ENCODE assay signal across 11 cellular contexts in the genomic region with DNA sequence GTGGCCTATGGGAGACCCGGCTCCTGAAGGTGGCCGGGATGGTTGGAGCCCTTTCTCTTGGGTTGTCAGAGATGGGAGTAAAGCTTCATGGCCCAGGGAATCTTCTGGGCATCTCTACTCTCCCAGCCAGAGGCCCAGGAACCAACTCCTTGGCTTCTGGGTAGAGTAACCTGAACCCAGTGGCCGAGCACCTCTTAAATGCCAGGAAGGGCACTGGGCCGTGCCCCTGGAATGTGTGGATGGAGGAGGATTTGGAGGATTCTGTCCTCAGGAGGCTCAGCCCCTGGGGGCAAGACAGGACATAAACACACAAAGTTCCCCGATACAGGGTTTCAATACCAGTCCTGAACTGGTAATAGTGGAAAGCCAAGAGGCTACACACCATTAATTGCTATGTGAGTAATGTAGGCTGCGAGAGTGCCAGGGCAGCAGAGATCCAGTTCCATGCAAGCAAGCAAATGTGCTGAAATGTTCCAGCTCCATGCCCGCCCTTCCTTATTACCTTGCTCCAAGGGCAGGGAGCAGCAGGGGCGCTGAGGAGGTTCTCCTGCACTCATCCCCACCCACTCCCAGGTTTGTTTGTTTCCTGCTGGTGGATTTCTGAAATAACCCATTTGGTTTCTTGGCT. TPM values are rescaled to one million over a fixed set of nuclear protein-coding genes. Genes with fewer than 3 reads are reported as not detected.
DNase-seq lines count a peak whose midpoint lies in the region; ATAC-seq and TF ChIP-seq lines count a peak whose summit lies in the region.
"Had no signal": no experiment of that assay in that cellular context is flagged by ENCODE, and none has a peak within 500 bp of the region (broad histone marks: within the 10 kb centered on the region; RNA-seq: fewer than 3 reads in every experiment).

No MANE protein-coding gene starts in this region.

- H3K79me2 ChIP-seq in GM23248 (ENCODE audit: insufficient read depth), result no peaks in the 10 kb centered on the region
- H3K79me2 ChIP-seq in SK-N-SH (ENCODE audit: insufficient read depth), result no peaks in the 10 kb centered on the region

- TF ChIP-seq CTCF in stomach (IDR thresholded peaks at IDR 0.05), result no peak
- no peak for TF ChIP-seq CTCF in SK-N-SH (IDR thresholded peaks at IDR 0.05)

- no peak for TF ChIP-seq RAD21 in SK-N-SH (IDR thresholded peaks at IDR 0.05; ENCODE audit: low read length)

- H3K27ac ChIP-seq in stomach (peak overlapping the region in 4 of 5 donors; percentile 73 to 91 (median 78)), GM23248 (no peak overlapping the region), SK-N-SH (ENCODE audit: low read depth in 2 of 2, low read length in 1 of 2) (peak overlapping the region in 1 of 2 experiments; percentile 34; a peak in 1 of 4 replicates)
- H3K27ac ChIP-seq: 22Rv1 had no signal

- no peaks in the 10 kb centered on the region for H3F3A ChIP-seq in GM23248 (ENCODE audit: insufficient read depth)
- H3F3A ChIP-seq in SK-N-SH (replicated peaks; ENCODE audit: insufficient read depth), result no peaks in the 10 kb centered on the region

- in situ Hi-C loops in GM23248 (cut with MboI), result no loop called here

- H3K36me3 ChIP-seq in stomach, result no peaks in the 10 kb centered on the region
- no peaks in the 10 kb centered on the region for H3K36me3 ChIP-seq in GM23248 (ENCODE audit: low read depth)
- H3K36me3 ChIP-seq in SK-N-SH (replicated peaks in 1 of 2; ENCODE audit: control insufficient read depth in 1 of 2, insufficient read depth in 2 of 2, low read length in 1 of 2), result no peaks in the 10 kb centered on the region

- TF ChIP-seq EP300 in stomach (IDR thresholded peaks at IDR 0.05) (no peak), SK-N-SH (IDR thresholded peaks at IDR 0.05; ENCODE audit: borderline replicate concordance in 1 of 2, low read depth in 1 of 2, low read length in 1 of 2) (no peak)

- H3K36me3 Mint-ChIP-seq in activated naive CD8-positive, alpha-beta T cell treated with anti-CD3 and anti-CD28 coated beads for 36 hours, result no peaks in the 10 kb centered on the region

- DNase-seq in DMS 273 (lab: John Stamatoyannopoulos, UW; ENCODE audit: unreplicated experiment) (peak; percentile 32), DMS 273 treated with DMSO at 0.1 percent for 48 hours (lab: John Stamatoyannopoulos, UW) (no peak), iPS-NIHi11 (ENCODE audit: low spot score) (peak; percentile 27), stomach (no peak), GM23248 (no peak), SK-N-SH (no peak)
- DNase-seq in activated naive CD8-positive, alpha-beta T cell treated with anti-CD3 and anti-CD28 coated beads for 36 hours, result no peak
- DNase-seq: IMR-90 had no signal

- H3K4me1 Mint-ChIP-seq in activated naive CD8-positive, alpha-beta T cell treated with anti-CD3 and anti-CD28 coated beads for 36 hours, result peaks cover 36% of the 10 kb centered on the region

- CTCF ChIA-PET in SK-N-SH (lab: Yijun Ruan, JAX), result interaction anchor here (0.9 to 2.5 kb wide), 3 partner anchors 18 to 61 kb away, joined by 3 to 12 read pairs (median 4); no protein-coding TSS in a partner anchor

- H3K9me3 Mint-ChIP-seq in activated naive CD8-positive, alpha-beta T cell treated with anti-CD3 and anti-CD28 coated beads for 36 hours, result no peaks in the 10 kb centered on the region

- intact Hi-C loops in stomach (cut with DNase I; ENCODE audit: low total_unique reads), result no loop called here

- H3K9me3 ChIP-seq in stomach (no peaks in the 10 kb centered on the region), GM23248 (ENCODE audit: low read depth) (no peaks in the 10 kb centered on the region), SK-N-SH (no peaks in the 10 kb centered on the region)

- POLR2A ChIA-PET in SK-N-SH (lab: Yijun Ruan, JAX), result no interaction called here

- TF ChIP-seq POLR2A in stomach (IDR thresholded peaks at IDR 0.05), result no peak

- H2AFZ ChIP-seq in GM23248, result no peak overlapping the region
- H2AFZ ChIP-seq in SK-N-SH (ENCODE audit: low read depth), result no peak overlapping the region

- H3K9me2 ChIP-seq in GM23248 (ENCODE audit: insufficient read depth) (no peaks in the 10 kb centered on the region), SK-N-SH (no peaks in the 10 kb centered on the region)

- no peak for ATAC-seq in GM21737 (IDR thresholded peaks at IDR 0.05; ENCODE audit: unreplicated experiment)

- H4K20me1 ChIP-seq in GM23248 (ENCODE audit: insufficient read depth), result no peaks in the 10 kb centered on the region
- no peaks in the 10 kb centered on the region for H4K20me1 ChIP-seq in SK-N-SH (ENCODE audit: insufficient read depth)

- H3K4me3 ChIP-seq in stomach (peak overlapping the region; percentile 60 to 66 (median 62)), GM23248 (no peak overlapping the region), SK-N-SH (ENCODE audit: low read depth in 2 of 2, low read length in 1 of 2) (peak overlapping the region in 1 of 2 experiments; percentile 53; a peak in 1 of 4 replicates)

- H3K9ac ChIP-seq in GM23248, result no peak overlapping the region
- H3K9ac ChIP-seq in SK-N-SH, result no peak overlapping the region

- no peak overlapping the region for H3K27ac Mint-ChIP-seq in activated naive CD8-positive, alpha-beta T cell treated with anti-CD3 and anti-CD28 coated beads for 36 hours

- H3K4me3 Mint-ChIP-seq in activated naive CD8-positive, alpha-beta T cell treated with anti-CD3 and anti-CD28 coated beads for 36 hours, result peak overlapping the region; percentile 75

- H3K4me1 ChIP-seq in stomach, result peaks cover 34 to 68% (median 59%) of the 10 kb centered on the region in 4 donors
- no peaks in the 10 kb centered on the region for H3K4me1 ChIP-seq in GM23248 (ENCODE audit: insufficient read depth)
- H3K4me1 ChIP-seq in SK-N-SH (ENCODE audit: control insufficient read depth in 1 of 2, insufficient read depth in 2 of 2, low read depth in 1 of 2, low read length in 1 of 2), result peaks cover 0 to 61% of the 10 kb centered on the region in 2 experiments; a peak in 1 of 4 replicates

- 53 to 78% (median 70%) methylated on average over 6 to 8 of the region's 8 CpGs for WGBS in stomach, 5 donors
- 87 to 93% methylated on average over 8 of the region's 8 CpGs for WGBS in GM23248 (ENCODE audit: low coverage in 1 of 2, low lambda C conversion rate in 2 of 2, missing lambda C conversion rate in 2 of 2), 2 experiments
- WGBS in SK-N-SH (ENCODE audit: low lambda C conversion rate), result 94% methylated on average over 7 of the region's 8 CpGs

- no peak overlapping the region for H3K4me2 ChIP-seq in GM23248 (ENCODE audit: unreplicated experiment)
- H3K4me2 ChIP-seq in SK-N-SH, result no peak overlapping the region

- peaks cover 0 to 33% (median 17%) of the 10 kb centered on the region in 3 donors for H3K27me3 ChIP-seq in stomach
- peaks cover 23% of the 10 kb centered on the region for H3K27me3 ChIP-seq in GM23248 (replicated peaks; ENCODE audit: insufficient read depth)
- peaks cover 36% of the 10 kb centered on the region; the same call in 1 of the 2 replicates for H3K27me3 ChIP-seq in SK-N-SH (ENCODE audit: insufficient read depth)

- H3K27me3 Mint-ChIP-seq in activated naive CD8-positive, alpha-beta T cell treated with anti-CD3 and anti-CD28 coated beads for 36 hours, result peaks cover 29% of the 10 kb centered on the region

TF ChIP-seq in SK-N-SH, 30 proteins besides CTCF, POLR2A, EP300 and RAD21:
- TF ChIP-seq USF2 (IDR thresholded peaks at IDR 0.05; ENCODE audit: borderline replicate concordance, low read depth, low read length) (no peak), MEF2A (IDR thresholded peaks at IDR 0.05; ENCODE audit: borderline replicate concordance, low read depth) (no peak), MAX (IDR thresholded peaks at IDR 0.05; ENCODE audit: low read depth) (no peak), SMC3 (IDR thresholded peaks at IDR 0.05; ENCODE audit: low read depth, low read length) (no peak), TAF1 (IDR thresholded peaks at IDR 0.05; ENCODE audit: borderline replicate concordance, low read depth, low read length) (no peak), FOXM1 (IDR thresholded peaks at IDR 0.05; ENCODE audit: low read depth) (no peak), GATA2 (CRISPR knock-in tag; IDR thresholded peaks at IDR 0.05) (no peak), FOXJ3 (CRISPR knock-in tag; IDR thresholded peaks at IDR 0.05) (no peak), TCF12 (IDR thresholded peaks at IDR 0.05) (no peak), CHD2 (IDR thresholded peaks at IDR 0.05; ENCODE audit: low read length, partially characterized antibody) (no peak)

RNA-seq across cellular contexts. Expression of gene PALD1, which starts 1.2 kb away (rescaled TPM):
- 1 to 10 TPM; 2.7 to 3.1 TPM for total RNA-seq in activated naive CD8-positive, alpha-beta T cell treated with anti-CD3 and anti-CD28 coated beads for 36 hours
- 10 to 100 TPM in 2 of 5 donors, 1 to 10 TPM in 3; 3.6 to 25.1 (median 8.1) TPM for total RNA-seq in stomach
- polyA plus RNA-seq in stomach (1 to 10 TPM; 2.4 to 3.0 (median 2.7) TPM), GM23248 (2016; fragmentation: Nextera tagmentation; extraction: Ambion mirVana) (not detected in 2 replicates), SK-N-SH (2012; rRNA removed) (0.16 and 0.19 TPM in 2 replicates)
- total RNA-seq in GM23248 (2014; rRNA removed; shearing (Covaris generic)), result not detected in 2 replicates
- polyA plus RNA-seq in SK-N-SH (2012; cell fraction: cytosol; rRNA removed), result 0.14 and 0.35 TPM in 2 replicates
- 0.38 and 0.56 TPM in 2 replicates for polyA plus RNA-seq in SK-N-SH (2012; cell fraction: nucleus; rRNA removed)

RNA-seq across cellular contexts. Expression of gene NODAL, which starts 38.3 kb away (rescaled TPM):
- total RNA-seq in activated naive CD8-positive, alpha-beta T cell treated with anti-CD3 and anti-CD28 coated beads for 36 hours, result not detected
- not detected for total RNA-seq in stomach
- not detected for polyA plus RNA-seq in stomach
- not detected in 2 replicates for total RNA-seq in GM23248 (2014; rRNA removed; shearing (Covaris generic))
- not detected in 2 replicates for polyA plus RNA-seq in GM23248 (2016; fragmentation: Nextera tagmentation; extraction: Ambion mirVana)
- polyA plus RNA-seq in SK-N-SH (2012; rRNA removed), result not detected in 2 replicates
- not detected in 2 replicates for polyA plus RNA-seq in SK-N-SH (2012; cell fraction: cytosol; rRNA removed)
- not detected in 2 replicates for polyA plus RNA-seq in SK-N-SH (2012; cell fraction: nucleus; rRNA removed)
- total RNA-seq: IMR-90; T-helper 1 cell treated with Interleukin-12 subunit alpha and Interleukin-12 subunit beta and Interleukin-4 antibody, amounts not matched to agents 30 ng/mL and 1 ng/mL, for 36 hours had no signal
- polyA plus RNA-seq: IMR-90 had no signal

Comparison
In these comparisons a context has a peak if more than half of its experiments do, and no peak if none do; other contexts are left out.
1. DNase-seq: peak in DMS 273 (single experiment) and iPS-NIHi11 (single experiment); none in DMS 273 treated with DMSO at 0.1 percent for 48 hours (single experiment), activated naive CD8-positive, alpha-beta T cell treated with anti-CD3 and anti-CD28 coated beads for 36 hours (single experiment), stomach (single experiment), GM23248 (single experiment) and SK-N-SH (single experiment).